ENCODE assay signal across 18 cellular contexts in the genomic region with DNA sequence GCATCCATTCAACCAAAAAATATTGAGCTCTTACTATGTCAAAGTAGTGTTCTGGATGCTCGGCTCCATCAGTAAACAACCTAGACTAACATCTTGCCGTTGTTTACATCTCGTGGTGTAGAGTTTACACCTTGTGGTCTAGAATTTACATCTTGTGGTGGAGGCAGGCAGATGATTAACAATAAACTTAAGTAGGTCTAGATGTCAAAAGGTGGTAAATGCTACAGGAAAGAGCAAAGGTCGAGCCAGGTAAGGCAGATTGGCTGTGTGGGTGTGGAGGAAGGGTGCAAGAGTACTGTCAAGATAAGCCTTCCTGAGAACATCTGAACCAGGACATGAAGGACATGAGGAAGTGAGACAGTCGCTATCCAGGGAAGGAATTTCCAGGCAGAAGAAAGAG.
DNase-seq lines count a peak whose midpoint lies in the region; ATAC-seq and TF ChIP-seq lines count a peak whose summit lies in the region.
"Had no signal": no experiment of that assay in that cellular context is flagged by ENCODE, and none has a peak within 500 bp of the region (broad histone marks: within the 10 kb centered on the region; RNA-seq: fewer than 3 reads in every experiment).

No MANE protein-coding gene starts in this region.

- no TSS peak for BruUV-seq in A673 (replicated peaks; lab: Mats Ljungman, UMichigan)

- peak overlapping the region; percentile 14; the same call in 1 of the 2 replicates for H3K9ac ChIP-seq in Karpas-422 (ENCODE audit: low read length)

- peaks cover 19 to 35% of the 10 kb centered on the region in 2 donors for H3K36me3 Mint-ChIP-seq in activated naive CD4-positive, alpha-beta T cell treated with anti-CD3 and anti-CD28 coated beads, Interleukin-2, amount 50 U/mL, for 72 hours

- no peak overlapping the region for H3K4me3 ChIP-seq in Karpas-422 (ENCODE audit: low read length)
- no peak overlapping the region for H3K4me3 ChIP-seq in vagina
- no peak overlapping the region for H3K4me3 ChIP-seq in A673 (ENCODE audit: low read depth, low read length, poor library complexity, severe bottlenecking)
- H3K4me3 ChIP-seq: HAP-1, K562 had no signal

- intact Hi-C loops in left colon (cut with DNase I, micrococcal nuclease): no loop called here
- intact Hi-C loops in vagina (cut with DNase I): no loop called here
- intact Hi-C loops in A673 (cut with micrococcal nuclease; ENCODE audit: unreplicated experiment): no loop called here

- H3K4me2 ChIP-seq in Karpas-422 (ENCODE audit: low read depth, low read length, poor library complexity, severe bottlenecking): peak overlapping the region; percentile 60

- H3K9me3 ChIP-seq in Karpas-422 (ENCODE audit: low read length) (no peaks in the 10 kb centered on the region), vagina (no peaks in the 10 kb centered on the region), A673 (ENCODE audit: low read depth, low read length, poor library complexity, severe bottlenecking) (no peaks in the 10 kb centered on the region)
- H3K9me3 ChIP-seq: BE2C, HAP-1 had no signal

- ATAC-seq in GM19467 (IDR thresholded peaks at IDR 0.05; ENCODE audit: unreplicated experiment): peak; percentile 65
- peak; percentile 51 for ATAC-seq in left colon
- no peak for ATAC-seq in activated naive CD4-positive, alpha-beta T cell treated with anti-CD3 and anti-CD28 coated beads, Interleukin-2, amount 50 U/mL, for 72 hours
- ATAC-seq: CD8-positive, alpha-beta T cell; K562 had no signal

- H3K9me3 Mint-ChIP-seq in activated naive CD4-positive, alpha-beta T cell treated with anti-CD3 and anti-CD28 coated beads, Interleukin-2, amount 50 U/mL, for 72 hours: peaks cover 12 to 18% of the 10 kb centered on the region in 2 donors
- H3K9me3 Mint-ChIP-seq: HFFc6 had no signal

- TF ChIP-seq POLR2A in vagina (IDR thresholded peaks at IDR 0.05): no peak

- no peaks in the 10 kb centered on the region for H3K9me2 ChIP-seq in Karpas-422 (replicated peaks; ENCODE audit: insufficient read depth, low read length)

- peaks cover 20% of the 10 kb centered on the region for H3K79me2 ChIP-seq in Karpas-422 (ENCODE audit: low read length)

- DNase-seq in Karpas-422 (no peak), left colon (no peak), vagina (ENCODE audit: extremely low spot score in 2 of 2) (no peak), NCI-H226 (no peak), A673 (ENCODE audit: low spot score) (no peak)
- DNase-seq in activated naive CD4-positive, alpha-beta T cell treated with anti-CD3 and anti-CD28 coated beads, Interleukin-2, amount 50 U/mL, for 72 hours (ENCODE audit: low spot score in 2 of 2): no peak
- DNase-seq: BE2C; CD8-positive, alpha-beta T cell; COR-L47; DMS153; DMS79 treated with DMSO at 0.1 percent for 48 hours; EL; GOT3; HFFc6 had no signal

- H3K27ac Mint-ChIP-seq in activated naive CD4-positive, alpha-beta T cell treated with anti-CD3 and anti-CD28 coated beads, Interleukin-2, amount 50 U/mL, for 72 hours: no peak overlapping the region
- H3K27ac Mint-ChIP-seq: CD8-positive, alpha-beta T cell; HFFc6 had no signal

- H3K27ac ChIP-seq in Karpas-422 (ENCODE audit: low read length) (peak overlapping the region; percentile 98), vagina (peak overlapping the region; percentile 79), A673 (ENCODE audit: low read depth, low read length, poor library complexity, severe bottlenecking) (no peak overlapping the region)
- H3K27ac ChIP-seq: C4-2B had no signal

- peaks cover 89% of the 10 kb centered on the region for H3K4me1 ChIP-seq in Karpas-422 (ENCODE audit: low read length)
- H3K4me1 ChIP-seq in vagina: peaks cover 40% of the 10 kb centered on the region
- H3K4me1 ChIP-seq in A673 (ENCODE audit: insufficient read depth, low read length, poor library complexity, severe bottlenecking): no peaks in the 10 kb centered on the region
- H3K4me1 ChIP-seq: BE2C had no signal

- H2AFZ ChIP-seq in Karpas-422 (ENCODE audit: low read length): peak overlapping the region; percentile 19; the same call in 1 of the 2 replicates

- POLR2A ChIA-PET in A673 (lab: Charles Lee; ENCODE audit: low non-redundant PET): no interaction called here

- CTCF ChIA-PET in A673 (lab: Charles Lee): no interaction called here

- TF ChIP-seq CTCF in vagina (IDR thresholded peaks at IDR 0.05) (no peak), A673 (conservative IDR thresholded peaks at IDR 0.05; ENCODE audit: low read depth, low read length) (no peak)

- H3K27me3 ChIP-seq in Karpas-422 (ENCODE audit: low read length) (no peaks in the 10 kb centered on the region), vagina (no peaks in the 10 kb centered on the region), A673 (replicated peaks; ENCODE audit: insufficient read depth, low read depth, low read length, poor library complexity) (no peaks in the 10 kb centered on the region)
- H3K27me3 ChIP-seq: BE2C had no signal

- H4K20me1 ChIP-seq in Karpas-422 (ENCODE audit: insufficient read depth, low read depth, low read length): no peaks in the 10 kb centered on the region

- 0 out of 2 replicates have a peak, but pooled peaks cover 2% of the 10 kb centered on the region for H3K36me3 ChIP-seq in Karpas-422 (ENCODE audit: insufficient read depth, low read length)
- no peaks in the 10 kb centered on the region for H3K36me3 ChIP-seq in vagina
- H3K36me3 ChIP-seq in A673 (ENCODE audit: insufficient read depth, low read length, poor library complexity, severe bottlenecking): no peaks in the 10 kb centered on the region
- H3K36me3 ChIP-seq: BE2C, HAP-1 had no signal

Comparison
In these comparisons a context has a peak if more than half of its experiments do, and no peak if none do; other contexts are left out.
1. ATAC-seq: peak in GM19467 (single experiment) and left colon (single experiment); none in activated naive CD4-positive, alpha-beta T cell treated with anti-CD3 and anti-CD28 coated beads, Interleukin-2, amount 50 U/mL, for 72 hours (0 of 2).